In genomic region chr1:38859561-38860463, GRCh38 we compare ENCODE assay signal across 8 cellular contexts. TPM values are rescaled to one million over a fixed set of nuclear protein-coding genes. Genes with fewer than 3 reads are reported as not detected.
A peak's percentile ranks its signal among the peaks of the same experiment; 100 is the strongest.
DNase-seq lines count a peak whose midpoint lies in the region; ATAC-seq, FAIRE-seq and TF ChIP-seq lines count a peak whose summit lies in the region.

Gene RRAGC (minus strand): TSS chr1:38859772. CDS start chr1:38859646, 126 bp downstream.

- H3K27ac ChIP-seq in ascending aorta (peak within 1 kb of the TSS; percentile 80 to 93), right cardiac atrium (ENCODE audit: low read length) (peak within 1 kb of the TSS; percentile 87)

- FAIRE-seq in GM18507 (lab: Jason Lieb, UNC) (peak; percentile 86), urothelium cell line (lab: Jason Lieb, UNC) (peak; percentile 58)

- H3K9me3 Mint-ChIP-seq in T-helper 2 cell treated with Interferon-gamma antibody and Interleukin-4, amounts not matched to agents 5 μg/mL and 100 μg/mL, for 36 hours = no peaks in the 10 kb centered on the region

- under 1% methylated on average over 70 of the region's 70 CpGs for WGBS in right cardiac atrium

- H3K4me1 ChIP-seq in ascending aorta (peaks cover 6 to 28% of the 10 kb centered on the region in 2 donors), right cardiac atrium (ENCODE audit: control insufficient read depth, insufficient read depth, low read length) (peaks cover 8% of the 10 kb centered on the region)

- H3K27ac Mint-ChIP-seq in T-helper 2 cell treated with Interferon-gamma antibody and Interleukin-4, amounts not matched to agents 5 μg/mL and 100 μg/mL, for 36 hours = peak within 1 kb of the TSS; percentile 86

- no peaks in the 10 kb centered on the region for H3K27me3 Mint-ChIP-seq in T-helper 2 cell treated with Interferon-gamma antibody and Interleukin-4, amounts not matched to agents 5 μg/mL and 100 μg/mL, for 36 hours (ENCODE audit: low read depth)

- H3K27me3 ChIP-seq in ascending aorta = no peaks in the 10 kb centered on the region
- H3K27me3 ChIP-seq in right cardiac atrium (ENCODE audit: control insufficient read depth, insufficient read depth) = no peaks in the 10 kb centered on the region

- no peaks in the 10 kb centered on the region for H3K9me3 ChIP-seq in ascending aorta
- H3K9me3 ChIP-seq in right cardiac atrium (ENCODE audit: control insufficient read depth, low read length) = no peaks in the 10 kb centered on the region

- H3K4me3 ChIP-seq in ascending aorta = peak within 1 kb of the TSS; percentile 91 to 97
- H3K4me3 ChIP-seq in right cardiac atrium (ENCODE audit: low read length) = peak within 1 kb of the TSS; percentile 90

- peaks cover 24% of the 10 kb centered on the region for H3K36me3 Mint-ChIP-seq in T-helper 2 cell treated with Interferon-gamma antibody and Interleukin-4, amounts not matched to agents 5 μg/mL and 100 μg/mL, for 36 hours (ENCODE audit: low read depth)

- peaks cover 14 to 15% of the 10 kb centered on the region in 2 donors for H3K36me3 ChIP-seq in ascending aorta

- DNase-seq in GM18507 (ENCODE audit: extremely low spot score, insufficient read length, low read depth) (peak; percentile 99), NCI-H2029 (lab: John Stamatoyannopoulos, UW) (peak; percentile 100), ascending aorta (ENCODE audit: low spot score in 2 of 2) (peak; percentile 100), right cardiac atrium (peak; percentile 100), pulmonary artery endothelial cell (ENCODE audit: low read depth, low spot score) (peak; percentile 91), urothelium cell line (ENCODE audit: low spot score) (peak; percentile 99)
- peak; percentile 98 for DNase-seq in T-helper 2 cell treated with Interferon-gamma antibody and Interleukin-4, amounts not matched to agents 5 μg/mL and 100 μg/mL, for 36 hours (ENCODE audit: low spot score)

- H3K4me1 Mint-ChIP-seq in T-helper 2 cell treated with Interferon-gamma antibody and Interleukin-4, amounts not matched to agents 5 μg/mL and 100 μg/mL, for 36 hours (ENCODE audit: low read depth) = peaks cover 28% of the 10 kb centered on the region

- ATAC-seq in HG02973 (IDR thresholded peaks at IDR 0.05; ENCODE audit: unreplicated experiment) (peak; percentile 90), right cardiac atrium (peak; percentile 99)

- no peak for TF ChIP-seq CTCF in ascending aorta (IDR thresholded peaks at IDR 0.05)

- intact Hi-C loops in ascending aorta (cut with DNase I) (loop anchor here (1.0 to 10.0 kb wide), 5 partner anchors 13 to 1185 kb away; partner anchors contain the start of genes AKIRIN1, CAP1, MYCBP and NDUFS5), right cardiac atrium (cut with DNase I) (loop anchor here in 3 of 4 donors (10.0 kb wide), 2 partner anchors 135 to 235 kb away; partner anchors contain the start of gene AKIRIN1 (in 2 of the 3))

- H3K4me3 Mint-ChIP-seq in T-helper 2 cell treated with Interferon-gamma antibody and Interleukin-4, amounts not matched to agents 5 μg/mL and 100 μg/mL, for 36 hours = peak within 1 kb of the TSS; percentile 98

RNA-seq across cellular contexts. Expression of gene RRAGC, which starts in this region (rescaled TPM):
- total RNA-seq in ascending aorta (6.2 TPM), right cardiac atrium (10 to 100 TPM; 16.2 to 21.8 (median 18.7) TPM), pulmonary artery endothelial cell (17.1 and 20.2 TPM in 2 replicates)
- 12.5 TPM for polyA plus RNA-seq in right cardiac atrium

Comparison
In these comparisons a context has a peak if more than half of its experiments do, and no peak if none do; other contexts are left out.
1. Peak in every context shown above with its lines: DNase-seq, ATAC-seq, H3K4me3 ChIP-seq and H3K27ac ChIP-seq.